ENCODE assay signal across 23 cellular contexts in the genomic region with DNA sequence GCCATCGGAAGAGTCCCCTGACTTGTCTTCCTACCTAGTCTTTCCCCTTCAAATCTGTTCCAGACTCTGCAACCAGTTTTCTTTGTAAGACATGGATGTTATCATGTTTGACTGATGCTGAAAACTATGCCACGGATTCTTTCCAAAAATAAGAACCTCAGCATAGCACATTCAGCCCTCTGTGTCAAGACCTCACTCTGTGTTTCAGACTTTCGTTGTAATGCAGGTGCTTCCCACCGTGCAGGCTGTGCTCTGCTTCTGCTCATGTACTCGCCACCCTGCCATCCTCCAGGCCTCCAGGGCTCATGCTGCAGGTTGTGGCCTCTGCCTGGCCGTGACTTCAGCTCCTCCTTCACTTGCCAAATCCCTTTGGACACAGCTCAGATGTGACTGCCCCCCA.
"Had no signal": no experiment of that assay in that cellular context is flagged by ENCODE, and none has a peak within 500 bp of the region (broad histone marks: within the 10 kb centered on the region; RNA-seq: fewer than 3 reads in every experiment).

No MANE protein-coding gene starts in this region.

- H3K9me3 Mint-ChIP-seq: activated naive CD4-positive, alpha-beta T cell treated with anti-CD3 and anti-CD28 coated beads, Interleukin-2, amount 10 ng/mL, durations not matched to agents 7 days and 5 days; stimulated activated naive B cell treated with anti-CD40 and anti-IgM and Interleukin-4, amounts not matched to agents 10 μg/mL and 1 μg/mL and 100 μg/mL, for 72 hours had no signal

- ATAC-seq: gastrocnemius medialis; left ventricle myocardium superior; stimulated activated naive B cell treated with anti-CD40 and anti-IgM and Interleukin-4, amounts not matched to agents 10 μg/mL and 1 μg/mL and 100 μg/mL, for 72 hours; T-helper 17 cell had no signal

- H3K27ac ChIP-seq: gastrocnemius medialis, testis, vagina had no signal

- H3K27me3 ChIP-seq: gastrocnemius medialis, testis, vagina had no signal

- H3K4me3 ChIP-seq: gastrocnemius medialis, testis, vagina had no signal

- H3K36me3 Mint-ChIP-seq: activated naive CD4-positive, alpha-beta T cell treated with anti-CD3 and anti-CD28 coated beads, Interleukin-2, amount 10 ng/mL, durations not matched to agents 7 days and 5 days; stimulated activated naive B cell treated with anti-CD40 and anti-IgM and Interleukin-4, amounts not matched to agents 10 μg/mL and 1 μg/mL and 100 μg/mL, for 72 hours had no signal

- H3K4me1 ChIP-seq: gastrocnemius medialis, vagina had no signal

- DNase-seq: activated CD4-positive, alpha-beta T cell treated with anti-CD3 and anti-CD28 coated beads for 4 hours; activated CD4-positive, alpha-beta T cell treated with anti-CD3 and anti-CD28 coated beads, Interleukin-2, amount 50 U/mL, for 48 hours; activated CD4-positive, CD25-positive, alpha-beta regulatory T cell; activated CD8-positive, alpha-beta memory T cell treated with anti-CD3 and anti-CD28 coated beads, Interleukin-2, amount 50 U/mL, for 48 hours; activated effector memory CD4-positive, alpha-beta T cell treated with Interleukin-2 at 50 U/mL for 16 hours; activated naive CD4-positive, alpha-beta T cell treated with anti-CD3 and anti-CD28 coated beads, Interleukin-2, amount 10 ng/mL, durations not matched to agents 7 days and 5 days; activated T-cell treated with anti-CD3 and anti-CD28 coated beads, Interleukin-2, amount 50 U/mL, for 48 hours; amygdala; caudate nucleus; effector memory CD4-positive, alpha-beta T cell; gastrocnemius medialis; head of caudate nucleus; hypothalamus; left ventricle myocardium superior; mammary epithelial cell; stimulated activated CD4-positive, alpha-beta T cell treated with anti-CD3 and anti-CD28 coated beads, Interleukin-2, amount 100 ng/mL, for 48 hours; stimulated activated CD8-positive, alpha-beta memory T cell treated with anti-CD3 and anti-CD28 coated beads, Interleukin-4, amount 100 ng/mL, for 48 hours; stimulated activated naive B cell treated with anti-CD40 and anti-IgM and Interleukin-4, amounts not matched to agents 10 μg/mL and 1 μg/mL and 100 μg/mL, for 72 hours; T-helper 17 cell; testis; trophoblast cell had no signal

- H3K9me3 ChIP-seq: gastrocnemius medialis, testis, vagina had no signal

- H3K36me3 ChIP-seq: gastrocnemius medialis, vagina had no signal

- H3K27ac Mint-ChIP-seq: activated naive CD4-positive, alpha-beta T cell treated with anti-CD3 and anti-CD28 coated beads, Interleukin-2, amount 10 ng/mL, durations not matched to agents 7 days and 5 days; progenitor cell of endocrine pancreas; stimulated activated naive B cell treated with anti-CD40 and anti-IgM and Interleukin-4, amounts not matched to agents 10 μg/mL and 1 μg/mL and 100 μg/mL, for 72 hours; T-helper 17 cell had no signal

- H3K4me1 Mint-ChIP-seq: activated naive CD4-positive, alpha-beta T cell treated with anti-CD3 and anti-CD28 coated beads, Interleukin-2, amount 10 ng/mL, durations not matched to agents 7 days and 5 days; T-helper 17 cell had no signal

- H3K27me3 Mint-ChIP-seq: activated naive CD4-positive, alpha-beta T cell treated with anti-CD3 and anti-CD28 coated beads, Interleukin-2, amount 10 ng/mL, durations not matched to agents 7 days and 5 days; progenitor cell of endocrine pancreas; T-helper 17 cell had no signal

- H3K4me3 Mint-ChIP-seq: activated naive CD4-positive, alpha-beta T cell treated with anti-CD3 and anti-CD28 coated beads, Interleukin-2, amount 10 ng/mL, durations not matched to agents 7 days and 5 days; stimulated activated naive B cell treated with anti-CD40 and anti-IgM and Interleukin-4, amounts not matched to agents 10 μg/mL and 1 μg/mL and 100 μg/mL, for 72 hours; T-helper 17 cell had no signal
